Comparison of ENCODE assay signal across 12 cellular contexts in the genomic region with DNA sequence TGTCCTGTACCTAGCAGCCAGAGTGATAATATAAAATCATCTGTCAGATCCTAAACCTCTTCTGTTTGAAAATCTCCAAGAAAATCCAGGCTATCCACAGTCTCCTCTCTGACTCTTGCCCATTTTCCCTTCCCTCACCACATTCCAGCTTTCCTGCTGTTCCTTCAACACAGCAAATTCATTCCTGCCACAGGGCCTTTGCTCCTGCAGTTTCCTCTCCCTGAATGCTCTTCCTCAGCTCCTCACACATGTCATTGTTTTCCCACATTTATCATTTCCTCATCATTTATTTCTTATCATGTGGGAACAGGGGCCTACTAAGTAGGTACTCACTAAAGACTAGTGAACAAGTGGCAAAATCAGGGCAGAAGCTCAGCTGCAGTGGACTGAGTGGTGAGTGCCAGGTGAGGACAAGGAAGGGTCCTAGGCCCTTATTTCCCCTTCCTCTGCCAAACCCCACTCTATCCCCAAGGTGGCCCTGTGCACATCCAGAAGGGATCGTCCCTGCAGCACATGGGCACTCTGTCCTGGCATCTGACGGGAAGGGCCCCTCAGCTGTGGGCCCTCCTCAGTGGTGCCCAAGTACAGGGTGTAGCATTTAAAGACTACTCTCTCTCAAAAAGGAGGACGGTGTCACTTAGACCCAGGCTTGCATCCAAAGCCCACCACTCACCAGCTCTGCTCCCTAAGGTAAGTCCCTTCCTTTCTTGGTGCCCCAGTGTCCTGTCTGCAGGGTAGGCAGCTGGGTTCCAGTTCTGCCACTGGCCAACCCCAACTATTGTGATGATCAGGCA. TPM values are rescaled to one million over a fixed set of nuclear protein-coding genes. Genes with fewer than 3 reads are reported as not detected.
DNase-seq lines count a peak whose midpoint lies in the region; ATAC-seq and TF ChIP-seq lines count a peak whose summit lies in the region.
"Had no signal": no experiment of that assay in that cellular context is flagged by ENCODE, and none has a peak within 500 bp of the region (broad histone marks: within the 10 kb centered on the region; RNA-seq: fewer than 3 reads in every experiment).

No MANE protein-coding gene starts in this region.

- H3K9me3 ChIP-seq in CD4-positive, CD25-positive, alpha-beta regulatory T cell (ENCODE audit: control insufficient read depth in 2 of 2, low read length in 2 of 2), result no peaks in the 10 kb centered on the region
- H3K9me3 ChIP-seq in right cardiac atrium (ENCODE audit: control insufficient read depth, low read length) (no peaks in the 10 kb centered on the region), gastrocnemius medialis (no peaks in the 10 kb centered on the region)
- H3K9me3 ChIP-seq: pancreas had no signal

- in situ Hi-C loops in gastrocnemius medialis (cut with MboI; ENCODE audit: low sequenced_read_pairs in 4 of 4), result no loop called here

- peaks cover 92% of the 10 kb centered on the region for H3K4me1 ChIP-seq in CD4-positive, CD25-positive, alpha-beta regulatory T cell (ENCODE audit: control insufficient read depth, insufficient read depth, low read length, poor library complexity, severe bottlenecking)
- H3K4me1 ChIP-seq in right cardiac atrium (ENCODE audit: control insufficient read depth, insufficient read depth, low read length) (no peaks in the 10 kb centered on the region), gastrocnemius medialis (peaks cover 7 to 9% of the 10 kb centered on the region in 2 donors)
- H3K4me1 ChIP-seq: pancreas had no signal

- peak overlapping the region; percentile 87 for H3K27ac ChIP-seq in CD4-positive, CD25-positive, alpha-beta regulatory T cell (ENCODE audit: insufficient read depth, low read length, poor library complexity, severe bottlenecking)
- H3K27ac ChIP-seq in right cardiac atrium (ENCODE audit: low read length), result peak overlapping the region; percentile 81
- peak overlapping the region; percentile 37 to 80 (median 74) for H3K27ac ChIP-seq in gastrocnemius medialis
- H3K27ac ChIP-seq: pancreas had no signal

- H3K27ac Mint-ChIP-seq in CD4-positive, CD25-positive, alpha-beta regulatory T cell, result peak overlapping the region; percentile 94 to 98 (median 98)
- H3K27ac Mint-ChIP-seq in activated naive CD8-positive, alpha-beta T cell, result no peak overlapping the region
- H3K27ac Mint-ChIP-seq: activated naive CD4-positive, alpha-beta T cell treated with anti-CD3 and anti-CD28 coated beads, Interleukin-2, amount 50 U/mL, for 72 hours had no signal

- H3K4me3 Mint-ChIP-seq in CD4-positive, CD25-positive, alpha-beta regulatory T cell, result peak overlapping the region; percentile 82 to 96 (median 92)
- H3K4me3 Mint-ChIP-seq in activated naive CD8-positive, alpha-beta T cell, result peak overlapping the region; percentile 35

- no peak for TF ChIP-seq CTCF in gastrocnemius medialis (IDR thresholded peaks at IDR 0.05 in 4 of 5, conservative IDR thresholded peaks at IDR 0.05 in 1 of 5)

- no peak for ATAC-seq in CD4-positive, CD25-positive, alpha-beta regulatory T cell (ENCODE audit: low read depth in 2 of 2)
- ATAC-seq in right cardiac atrium (no peak), gastrocnemius medialis (no peak)
- ATAC-seq: activated naive CD4-positive, alpha-beta T cell treated with anti-CD3 and anti-CD28 coated beads, Interleukin-2, amount 50 U/mL, for 72 hours; pancreas had no signal

- WGBS in right cardiac atrium, result 67% methylated on average over 3 of the region's 3 CpGs

- no peaks in the 10 kb centered on the region for H3K27me3 Mint-ChIP-seq in CD4-positive, CD25-positive, alpha-beta regulatory T cell
- peaks cover 2% of the 10 kb centered on the region for H3K27me3 Mint-ChIP-seq in activated naive CD8-positive, alpha-beta T cell

- H3K4me3 ChIP-seq in CD4-positive, CD25-positive, alpha-beta regulatory T cell (ENCODE audit: low read depth, low read length), result peak overlapping the region; percentile 81
- H3K4me3 ChIP-seq in right cardiac atrium (ENCODE audit: low read length) (peak overlapping the region; percentile 89), gastrocnemius medialis (peak overlapping the region; percentile 59 to 73 (median 63))

- no peaks in the 10 kb centered on the region for H3K36me3 Mint-ChIP-seq in CD4-positive, CD25-positive, alpha-beta regulatory T cell
- H3K36me3 Mint-ChIP-seq in activated naive CD8-positive, alpha-beta T cell, result no peaks in the 10 kb centered on the region
- H3K36me3 Mint-ChIP-seq: activated naive CD4-positive, alpha-beta T cell treated with anti-CD3 and anti-CD28 coated beads, Interleukin-2, amount 50 U/mL, for 72 hours had no signal

- peaks cover 12 to 90% (median 70%) of the 10 kb centered on the region in 4 donors for H3K4me1 Mint-ChIP-seq in CD4-positive, CD25-positive, alpha-beta regulatory T cell
- peaks cover 46% of the 10 kb centered on the region for H3K4me1 Mint-ChIP-seq in activated naive CD8-positive, alpha-beta T cell (ENCODE audit: low read depth)

- no peak for DNase-seq in CD4-positive, CD25-positive, alpha-beta regulatory T cell
- peak in 1 of 3 donors; percentile 20 for DNase-seq in right cardiac atrium
- DNase-seq in gastrocnemius medialis, result no peak
- DNase-seq in retina, result no peak
- no peak for DNase-seq in NCI-H1092 treated with DMSO at 0.1 percent for 48 hours (lab: John Stamatoyannopoulos, UW)
- no peak for DNase-seq in NOMO-1 (lab: John Stamatoyannopoulos, UW; ENCODE audit: unreplicated experiment in 2 of 2)
- DNase-seq in DMS153 treated with DMSO at 0.1 percent for 48 hours (lab: John Stamatoyannopoulos, UW; ENCODE audit: unreplicated experiment), result no peak
- DNase-seq: DMS53, NCI-H446 had no signal

- intact Hi-C loops in right cardiac atrium (cut with DNase I), result no loop called here
- intact Hi-C loops in gastrocnemius medialis (cut with DNase I; ENCODE audit: low total_unique reads), result no loop called here

- peaks cover 7% of the 10 kb centered on the region for H3K36me3 ChIP-seq in CD4-positive, CD25-positive, alpha-beta regulatory T cell (ENCODE audit: control insufficient read depth, insufficient read depth, low read length)
- no peaks in the 10 kb centered on the region for H3K36me3 ChIP-seq in gastrocnemius medialis
- H3K36me3 ChIP-seq: pancreas had no signal

- peaks cover 0 to 1% (median 0%) of the 10 kb centered on the region in 7 donors for H3K9me3 Mint-ChIP-seq in CD4-positive, CD25-positive, alpha-beta regulatory T cell
- H3K9me3 Mint-ChIP-seq in activated naive CD8-positive, alpha-beta T cell (ENCODE audit: low read depth), result no peaks in the 10 kb centered on the region
- H3K9me3 Mint-ChIP-seq: activated naive CD4-positive, alpha-beta T cell treated with anti-CD3 and anti-CD28 coated beads, Interleukin-2, amount 50 U/mL, for 72 hours had no signal

- no peaks in the 10 kb centered on the region for H3K27me3 ChIP-seq in CD4-positive, CD25-positive, alpha-beta regulatory T cell (ENCODE audit: control insufficient read depth, insufficient read depth, low read length)
- H3K27me3 ChIP-seq in right cardiac atrium (ENCODE audit: control insufficient read depth, insufficient read depth), result no peaks in the 10 kb centered on the region
- H3K27me3 ChIP-seq in gastrocnemius medialis, result peaks cover 6 to 17% (median 11%) of the 10 kb centered on the region in 3 donors

- TF ChIP-seq POLR2A in gastrocnemius medialis (IDR thresholded peaks at IDR 0.05), result no peak

RNA-seq across cellular contexts. Expression of a gene that starts 2.0 kb away (rescaled TPM):
- 71.4 TPM for total RNA-seq in CD4-positive, CD25-positive, alpha-beta regulatory T cell
- polyA plus RNA-seq in CD4-positive, CD25-positive, alpha-beta regulatory T cell, result 1 to 10 TPM; 5.0 to 9.6 (median 5.9) TPM
- total RNA-seq in right cardiac atrium (10 to 100 TPM; 27.7 to 49.9 (median 44.9) TPM), gastrocnemius medialis (10 to 100 TPM; 14.5 to 35.5 (median 23.4) TPM)
- polyA plus RNA-seq in right cardiac atrium, result 72.1 TPM
